ENCODE assay signal across 8 cellular contexts in genomic region chrX:54494970-54495813, GRCh38. TPM values are rescaled to one million over a fixed set of nuclear protein-coding genes. Genes with fewer than 3 reads are reported as not detected.
DNase-seq lines count a peak whose midpoint lies in the region; ATAC-seq lines count a peak whose summit lies in the region.

No MANE protein-coding gene starts in this region.

- ATAC-seq in Right ventricle myocardium inferior, result peak; percentile 40
- ATAC-seq in GM18907 (IDR thresholded peaks at IDR 0.05; ENCODE audit: unreplicated experiment), result no peak

- DNase-seq in Right ventricle myocardium inferior (ENCODE audit: missing footprints), result no peak
- no peak for DNase-seq in cardiac septum (ENCODE audit: low spot score)
- DNase-seq in amniotic epithelial cell (ENCODE audit: low read depth), result peak; percentile 13
- DNase-seq in NCI-H1105 treated with DMSO at 0.1 percent for 48 hours (lab: John Stamatoyannopoulos, UW), result no peak
- DNase-seq in NCI-H345 treated with DMSO at 0.1 percent for 48 hours (lab: John Stamatoyannopoulos, UW; ENCODE audit: unreplicated experiment), result no peak

- no peaks in the 10 kb centered on the region for H3K27me3 ChIP-seq in iPS-15b (ENCODE audit: control insufficient read depth, insufficient read depth, low read length)

- H3K4me1 ChIP-seq in iPS-15b (ENCODE audit: control insufficient read depth, insufficient read depth, low read length), result peaks cover 5% of the 10 kb centered on the region

- H3K4me3 ChIP-seq in iPS-15b (ENCODE audit: low read depth, low read length), result peak overlapping the region; percentile 67
- H3K4me3 ChIP-seq in skin epidermis, result peak overlapping the region; percentile 41 to 58 (median 54)

- peak overlapping the region in 20 of 21 experiments; percentile 10 to 84 (median 68) for H3K27ac ChIP-seq in skin epidermis

- intact Hi-C loops in Right ventricle myocardium inferior (cut with DNase I), result no loop called here
- intact Hi-C loops in cardiac septum (cut with DNase I), result no loop called here

- no peaks in the 10 kb centered on the region for H3K9me3 ChIP-seq in iPS-15b (ENCODE audit: control insufficient read depth, insufficient read depth, low read length)

- no peaks in the 10 kb centered on the region for H3K36me3 ChIP-seq in iPS-15b (ENCODE audit: control insufficient read depth, insufficient read depth, low read length)

- peak overlapping the region; percentile 54 for H3K9ac ChIP-seq in iPS-15b (ENCODE audit: low read depth, low read length)

RNA-seq across cellular contexts. Expression of gene FGD1, which starts 0.8 kb away (rescaled TPM):
- total RNA-seq in Right ventricle myocardium inferior (6.4 TPM), cardiac septum (8.0 TPM)

RNA-seq across cellular contexts. Expression of gene GNL3L, which starts 34.8 kb away (rescaled TPM):
- 25.6 TPM for total RNA-seq in Right ventricle myocardium inferior
- 35.3 TPM for total RNA-seq in cardiac septum

RNA-seq across cellular contexts. Expression of gene TSR2, which starts 55.0 kb away (rescaled TPM):
- total RNA-seq in Right ventricle myocardium inferior (37.7 TPM), cardiac septum (37.6 TPM)
